ENCODE assay signal across 8 cellular contexts in genomic region chr1:16912791-16913615, GRCh38. TPM values are rescaled to one million over a fixed set of nuclear protein-coding genes. Genes with fewer than 3 reads are reported as not detected.
DNase-seq lines count a peak whose midpoint lies in the region; ATAC-seq and TF ChIP-seq lines count a peak whose summit lies in the region.
"Not testable (repeated sequence)": the region's sequence is repeated elsewhere in the genome, so short reads cannot be mapped to it uniquely, and the experiment has no call there.
"Had no signal": no experiment of that assay in that cellular context is flagged by ENCODE, and none has a peak within 500 bp of the region (broad histone marks: within the 10 kb centered on the region; RNA-seq: fewer than 3 reads in every experiment).

No MANE protein-coding gene starts in this region.

- POLR2A ChIA-PET in activated CD8-positive, alpha-beta T cell treated with anti-CD3 and anti-CD28 coated beads for 36 hours (lab: Charles Lee), result not testable (repeated sequence)

- H3K36me3 Mint-ChIP-seq in activated CD8-positive, alpha-beta T cell treated with anti-CD3 and anti-CD28 coated beads for 36 hours (ENCODE audit: low read depth), result not testable (repeated sequence)

- TF ChIP-seq CTCF in GM12865 (IDR thresholded peaks at IDR 0.05; ENCODE audit: insufficient read depth, low read depth, low read length, missing control alignments); activated CD8-positive, alpha-beta T cell treated with anti-CD3 and anti-CD28 coated beads for 36 hours (IDR thresholded peaks at IDR 0.05); heart left ventricle (IDR thresholded peaks at IDR 0.05); gastrocnemius medialis (IDR thresholded peaks at IDR 0.05 in 4 of 5, conservative IDR thresholded peaks at IDR 0.05 in 1 of 5): not testable (repeated sequence)

- H3K36me3 ChIP-seq in heart left ventricle, gastrocnemius medialis: not testable (repeated sequence)

- TF ChIP-seq POLR2A in heart left ventricle (IDR thresholded peaks at IDR 0.05); gastrocnemius medialis (IDR thresholded peaks at IDR 0.05): not testable (repeated sequence)

- not testable (repeated sequence) for H3K9me3 ChIP-seq in heart left ventricle; mononuclear cell (ENCODE audit: low read depth, low read length); gastrocnemius medialis

- H3K4me1 ChIP-seq in heart left ventricle (peaks cover 0 to 28% (median 16%) of the 10 kb centered on the region in 12 donors), mononuclear cell (ENCODE audit: insufficient read depth, low read length) (peaks cover 32% of the 10 kb centered on the region), gastrocnemius medialis (peaks cover 13% of the 10 kb centered on the region in 2 donors)

- not testable (repeated sequence) for H3K27me3 ChIP-seq in heart left ventricle; mononuclear cell (ENCODE audit: insufficient read depth, low read length); gastrocnemius medialis

- WGBS in heart left ventricle, 4 donors, result 77 to 79% (median 78%) methylated on average over 28 to 29 of the region's 29 CpGs

- peak overlapping the region; percentile 23 to 86 (median 65) for H3K27ac ChIP-seq in heart left ventricle
- H3K27ac ChIP-seq in gastrocnemius medialis, result peak overlapping the region; percentile 74 to 81 (median 78)

- not testable (repeated sequence) for H3K27me3 Mint-ChIP-seq in activated CD8-positive, alpha-beta T cell treated with anti-CD3 and anti-CD28 coated beads for 36 hours

- H3K4me3 ChIP-seq in GM12865 (ENCODE audit: low read depth, low read length) (peak overlapping the region; percentile 66), heart left ventricle (peak overlapping the region; percentile 4 to 100 (median 80)), mononuclear cell (ENCODE audit: low read length) (peak overlapping the region; percentile 70), gastrocnemius medialis (peak overlapping the region; percentile 60 to 74 (median 66))

- CTCF ChIA-PET in activated CD8-positive, alpha-beta T cell treated with anti-CD3 and anti-CD28 coated beads for 36 hours (lab: Charles Lee), result not testable (repeated sequence)

- H3K4me1 Mint-ChIP-seq in activated CD8-positive, alpha-beta T cell treated with anti-CD3 and anti-CD28 coated beads for 36 hours (ENCODE audit: low read depth), result peaks cover 22% of the 10 kb centered on the region

- intact Hi-C loops in activated CD8-positive, alpha-beta T cell treated with anti-CD3 and anti-CD28 coated beads for 36 hours (cut with micrococcal nuclease); heart left ventricle (cut with DNase I); gastrocnemius medialis (cut with DNase I; ENCODE audit: low total_unique reads): not testable (repeated sequence)

- ATAC-seq in activated CD8-positive, alpha-beta T cell treated with anti-CD3 and anti-CD28 coated beads for 36 hours; gastrocnemius medialis: not testable (repeated sequence)
- peak in 2 of 4 donors; percentile 0 to 5 for ATAC-seq in heart left ventricle

- peak overlapping the region; percentile 49 for H3K27ac Mint-ChIP-seq in activated CD8-positive, alpha-beta T cell treated with anti-CD3 and anti-CD28 coated beads for 36 hours

- in situ Hi-C loops in gastrocnemius medialis (cut with MboI; ENCODE audit: low sequenced_read_pairs in 4 of 4), result not testable (repeated sequence)

- peak overlapping the region; percentile 72 for H3K4me3 Mint-ChIP-seq in activated CD8-positive, alpha-beta T cell treated with anti-CD3 and anti-CD28 coated beads for 36 hours

- H3K9me3 Mint-ChIP-seq in activated CD8-positive, alpha-beta T cell treated with anti-CD3 and anti-CD28 coated beads for 36 hours, result not testable (repeated sequence)

- not testable (repeated sequence) for DNase-seq in GM12865 (ENCODE audit: low read depth); activated CD8-positive, alpha-beta T cell treated with anti-CD3 and anti-CD28 coated beads for 36 hours; heart left ventricle
- DNase-seq in NOMO-1 treated with DMSO at 0.1 percent for 48 hours (lab: John Stamatoyannopoulos, UW; ENCODE audit: unreplicated experiment) (peak; percentile 16), cerebellar cortex (ENCODE audit: low spot score) (peak; percentile 35), gastrocnemius medialis (peak in 1 of 2 donors; percentile 18)

RNA-seq across cellular contexts. Expression of gene CROCC, which starts 8.7 kb away (rescaled TPM):
- total RNA-seq in activated CD8-positive, alpha-beta T cell treated with anti-CD3 and anti-CD28 coated beads for 36 hours, result 10 to 100 TPM; 27.7 to 28.5 TPM
- total RNA-seq in heart left ventricle, result 10 to 100 TPM in 3 of 9 donors, 1 to 10 TPM in 6; 3.9 to 12.5 (median 6.7) TPM
- polyA plus RNA-seq in heart left ventricle, result 10 to 100 TPM in 1 of 2 donors, 1 to 10 TPM in 1; 7.6 to 17.0 TPM
- total RNA-seq in mononuclear cell, result 27.8 TPM
- 1 to 10 TPM; 3.0 to 8.0 (median 5.3) TPM for total RNA-seq in gastrocnemius medialis

RNA-seq across cellular contexts. Expression of gene RNU1-2, which starts 17.2 kb away (rescaled TPM):
- 1,000 to 10,000 TPM in 1 of 2 experiments, 100 to 1,000 TPM in 1; 820 to 1,043 TPM for total RNA-seq in activated CD8-positive, alpha-beta T cell treated with anti-CD3 and anti-CD28 coated beads for 36 hours
- total RNA-seq in heart left ventricle, result 1,000 to 10,000 TPM in 6 of 9 donors, 100 to 1,000 TPM in 1, not detected in 2; 364 to 3,776 (median 2,470) TPM
- polyA plus RNA-seq in heart left ventricle, result not detected
- under 0.01 TPM for total RNA-seq in mononuclear cell
- total RNA-seq in gastrocnemius medialis, result under 1 TPM in 1 of 4 donors, not detected in 3; under 0.01 TPM
- total RNA-seq: G401 had no signal
